12 cellular contexts compared by ENCODE assay signal in the genomic region with DNA sequence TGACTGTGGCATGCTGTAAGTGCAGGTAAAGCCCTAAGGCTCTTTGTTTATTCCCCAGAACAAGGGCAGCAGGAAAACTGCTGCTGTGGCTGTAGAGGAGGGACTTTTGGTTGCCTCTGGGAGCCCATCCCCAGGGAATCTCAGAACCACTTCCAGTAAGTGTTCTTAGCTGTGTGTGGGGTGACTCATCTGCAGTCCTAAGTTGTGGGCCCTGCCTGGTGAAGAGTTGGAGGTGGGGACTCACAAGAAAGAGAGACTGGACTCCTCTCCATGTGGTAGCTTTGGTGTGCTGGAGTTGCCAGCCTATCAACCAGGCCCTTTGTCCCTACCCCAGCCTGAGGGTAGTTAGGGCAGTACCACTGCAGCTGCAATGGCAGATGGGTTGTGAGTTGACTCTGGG. TPM values are rescaled to one million over a fixed set of nuclear protein-coding genes. Genes with fewer than 3 reads are reported as not detected.
DNase-seq lines count a peak whose midpoint lies in the region; ATAC-seq and TF ChIP-seq lines count a peak whose summit lies in the region.
"Had no signal": no experiment of that assay in that cellular context is flagged by ENCODE, and none has a peak within 500 bp of the region (broad histone marks: within the 10 kb centered on the region; RNA-seq: fewer than 3 reads in every experiment).

No MANE protein-coding gene starts in this region.

- H3K4ac ChIP-seq in IMR-90 (ENCODE audit: low read depth, low read length) (peak overlapping the region; percentile 95), mesendoderm (ENCODE audit: low read depth, low read length) (no peak overlapping the region)

- CTCF ChIA-PET in IMR-90 (lab: Yijun Ruan, JAX) = interaction anchor here (1.1 kb wide), 1 partner anchor 9 kb away, joined by 3 read pairs; no protein-coding TSS in a partner anchor

- peak overlapping the region; percentile 94 for H2BK20ac ChIP-seq in IMR-90 (ENCODE audit: low read depth, low read length)

- H3K4me1 ChIP-seq in BLaER1 treated with 17β-estradiol and CSF1 and Interleukin-3, amounts not matched to agents 10 nM and 100 nM = peaks cover 9 to 17% (median 14%) of the 10 kb centered on the region in 10 experiments
- peaks cover 12% of the 10 kb centered on the region for H3K4me1 ChIP-seq in IMR-90 (ENCODE audit: control insufficient read depth, insufficient read depth, low read length)
- no peaks in the 10 kb centered on the region for H3K4me1 ChIP-seq in mesendoderm (ENCODE audit: control insufficient read depth, low read depth, low read length)
- H3K4me1 ChIP-seq in adrenal gland (replicated peaks in 1 of 2) = no peaks in the 10 kb centered on the region

- peak overlapping the region; percentile 91 for H4K91ac ChIP-seq in IMR-90 (ENCODE audit: insufficient read depth, low read depth, low read length)

- H2BK5ac ChIP-seq in IMR-90 (ENCODE audit: low read depth, low read length, poor library complexity, severe bottlenecking) = peak overlapping the region; percentile 73
- H2BK5ac ChIP-seq in mesendoderm (ENCODE audit: low read length) = no peak overlapping the region

- peak overlapping the region; percentile 86; the same call in 1 of the 2 replicates for H2AK5ac ChIP-seq in IMR-90 (ENCODE audit: low read depth, low read length)
- H2AK5ac ChIP-seq in mesendoderm (ENCODE audit: low read length) = no peak overlapping the region

- TF ChIP-seq POLR2A in IMR-90 (IDR thresholded peaks at IDR 0.05; ENCODE audit: low read depth, low read length) = no peak
- no peak for TF ChIP-seq POLR2A in adrenal gland (IDR thresholded peaks at IDR 0.05)

- H4K5ac ChIP-seq in IMR-90 (ENCODE audit: low read depth, low read length) (peak overlapping the region; percentile 95), mesendoderm (ENCODE audit: low read length) (no peak overlapping the region)

- H3K14ac ChIP-seq in IMR-90 (replicated peaks; ENCODE audit: low read depth, low read length) = peak overlapping the region; percentile 91

- dilution Hi-C loops in IMR-90 (cut with HindIII; ENCODE audit: low sequenced_read_pairs, unreplicated experiment) = no loop called here

- H3K18ac ChIP-seq in IMR-90 (ENCODE audit: low read depth, low read length) (peak overlapping the region; percentile 94), mesendoderm (ENCODE audit: low read length) (no peak overlapping the region)

- ATAC-seq in IMR-90 (ENCODE audit: low read depth) (peak; percentile 98), HG03159 (IDR thresholded peaks at IDR 0.05; ENCODE audit: unreplicated experiment) (no peak), left ventricle myocardium superior (no peak)

- H3K36me3 ChIP-seq in BLaER1 treated with 17β-estradiol and CSF1 and Interleukin-3, amounts not matched to agents 10 nM and 100 nM = peaks cover 0 to 9% (median 0%) of the 10 kb centered on the region in 11 experiments; a peak in 4 of 22 replicates
- H3K36me3 ChIP-seq in IMR-90 (ENCODE audit: control insufficient read depth, insufficient read depth, low read length) (no peaks in the 10 kb centered on the region), brain microvascular endothelial cell (replicated peaks) (no peaks in the 10 kb centered on the region), mesendoderm (ENCODE audit: control insufficient read depth, insufficient read depth, low read length) (no peaks in the 10 kb centered on the region), adrenal gland (replicated peaks in 1 of 2) (no peaks in the 10 kb centered on the region)

- H3K23ac ChIP-seq in IMR-90 (ENCODE audit: low read depth, low read length) = peak overlapping the region; percentile 77; the same call in 1 of the 2 replicates
- H3K23ac ChIP-seq in mesendoderm (ENCODE audit: low read length) = no peak overlapping the region

- no peaks in the 10 kb centered on the region for H3K79me2 ChIP-seq in mesendoderm (ENCODE audit: control insufficient read depth, insufficient read depth, low read length)

- H3K9me3 ChIP-seq in BLaER1 treated with 17β-estradiol and CSF1 and Interleukin-3, amounts not matched to agents 10 nM and 100 nM (replicated peaks in 1 of 11) = peaks cover 53 to 72% (median 60%) of the 10 kb centered on the region in 11 experiments
- H3K9me3 ChIP-seq in IMR-90 (ENCODE audit: control insufficient read depth, insufficient read depth, low read length) (peaks cover 13% of the 10 kb centered on the region), adrenal gland (replicated peaks in 1 of 3) (peaks cover 0 to 3% (median 0%) of the 10 kb centered on the region in 3 donors)

- no peaks in the 10 kb centered on the region for H4K20me1 ChIP-seq in BLaER1 treated with 17β-estradiol and CSF1 and Interleukin-3, amounts not matched to agents 10 nM and 100 nM
- H4K20me1 ChIP-seq in IMR-90 (ENCODE audit: insufficient read depth, low read length) = no peaks in the 10 kb centered on the region

- no TSS peak for BruUV-seq in IMR-90 (replicated peaks; lab: Mats Ljungman, UMichigan)

- H2AFZ ChIP-seq in IMR-90 (replicated peaks; ENCODE audit: low read length, poor library complexity) = peak overlapping the region; percentile 82

- H3K9ac ChIP-seq in BLaER1 treated with 17β-estradiol and CSF1 and Interleukin-3, amounts not matched to agents 10 nM and 100 nM = no peak overlapping the region
- H3K9ac ChIP-seq in IMR-90 (ENCODE audit: low read depth, low read length) = peak overlapping the region; percentile 54
- H3K9ac ChIP-seq in mesendoderm (ENCODE audit: low read length) = no peak overlapping the region

- TF ChIP-seq CTCF in IMR-90 (conservative IDR thresholded peaks at IDR 0.05; ENCODE audit: low read depth, low read length) (no peak), brain microvascular endothelial cell (IDR thresholded peaks at IDR 0.05; ENCODE audit: low read depth, low read length, missing control alignments) (no peak), adrenal gland (IDR thresholded peaks at IDR 0.05) (no peak)

- no peaks in the 10 kb centered on the region for H3K27me3 ChIP-seq in BLaER1 treated with 17β-estradiol and CSF1 and Interleukin-3, amounts not matched to agents 10 nM and 100 nM
- H3K27me3 ChIP-seq in IMR-90 (ENCODE audit: control insufficient read depth, insufficient read depth, low read length) (no peaks in the 10 kb centered on the region), brain microvascular endothelial cell (replicated peaks) (no peaks in the 10 kb centered on the region), mesendoderm (ENCODE audit: insufficient read depth, low read length, poor library complexity) (no peaks in the 10 kb centered on the region), adrenal gland (no peaks in the 10 kb centered on the region)

- POLR2A ChIA-PET in IMR-90 (lab: Charles Lee; ENCODE audit: unreplicated experiment) = interaction anchor here (0.6 kb wide), 2 partner anchors 24 to 106 kb away, joined by 3 read pairs; partner anchors contain the start of gene DENND1B

- H3K9me1 ChIP-seq in IMR-90 (ENCODE audit: insufficient read depth, low read length) = peaks cover 12% of the 10 kb centered on the region

- H3K4me3 ChIP-seq in BLaER1 treated with 17β-estradiol and CSF1 and Interleukin-3, amounts not matched to agents 10 nM and 100 nM = peak overlapping the region in 1 of 10 experiments; percentile 20; a peak in 1 of 20 replicates
- no peak overlapping the region for H3K4me3 ChIP-seq in IMR-90 (ENCODE audit: insufficient read depth, low read depth, low read length)
- H3K4me3 ChIP-seq in brain microvascular endothelial cell (ENCODE audit: low read depth, low read length) = no peak overlapping the region
- H3K4me3 ChIP-seq in mesendoderm (ENCODE audit: low read length) = no peak overlapping the region
- H3K4me3 ChIP-seq in adrenal gland = no peak overlapping the region

- H3K27ac ChIP-seq in BLaER1 treated with 17β-estradiol and CSF1 and Interleukin-3, amounts not matched to agents 10 nM and 100 nM = peak overlapping the region in 2 of 11 experiments; percentile 4 to 28; a peak in 1 of 22 replicates
- H3K27ac ChIP-seq in IMR-90 (ENCODE audit: insufficient read depth, low read length) (peak overlapping the region; percentile 67), brain microvascular endothelial cell (no peak overlapping the region), mesendoderm (ENCODE audit: low read depth, low read length) (no peak overlapping the region), adrenal gland (no peak overlapping the region)

- peak overlapping the region; percentile 49 for H2AK9ac ChIP-seq in IMR-90 (replicated peaks; ENCODE audit: low read depth, low read length, poor library complexity)

- H2BK120ac ChIP-seq in IMR-90 (ENCODE audit: low read depth, low read length) (peak overlapping the region; percentile 98), mesendoderm (ENCODE audit: low read depth, low read length) (no peak overlapping the region)

- no peak for TF ChIP-seq RAD21 in IMR-90 (IDR thresholded peaks at IDR 0.05; ENCODE audit: low read length)

- intact Hi-C loops in IMR-90 (cut with micrococcal nuclease) = no loop called here
- intact Hi-C loops in left ventricle myocardium superior (cut with micrococcal nuclease) = no loop called here
- intact Hi-C loops in adrenal gland (cut with DNase I) = no loop called here

- DNase-seq in IMR-90 (peak; percentile 88), brain microvascular endothelial cell (peak; percentile 81), mesendoderm (peak; percentile 68), left ventricle myocardium superior (no peak), DMS79 (lab: John Stamatoyannopoulos, UW) (no peak), adrenal gland (no peak)
- DNase-seq: activated T-cell treated with anti-CD3 and anti-CD28 coated beads, Interleukin-2, amount 50 U/mL, for 1 hour; MM.1S; NCI-H774; stimulated activated CD4-positive, alpha-beta T cell treated with anti-CD3 and anti-CD28 coated beads, Interleukin-2, amount 100 ng/mL, for 24 hours had no signal

- in situ Hi-C loops in IMR-90 (cut with MboI; ENCODE audit: low sequenced_read_pairs) = no loop called here
- in situ Hi-C loops in brain microvascular endothelial cell (cut with HindIII; ENCODE audit: low pct_ligation_motif_present, low sequenced_read_pairs) = no loop called here

- H3K56ac ChIP-seq in IMR-90 (ENCODE audit: extremely low read depth, insufficient read depth, low read length) (peak overlapping the region; percentile 79), mesendoderm (ENCODE audit: low read length) (no peak overlapping the region)

- H3K79me1 ChIP-seq in IMR-90 (ENCODE audit: low read depth in 1 of 2, low read length in 2 of 2) (no peaks in the 10 kb centered on the region), mesendoderm (ENCODE audit: low read length) (no peaks in the 10 kb centered on the region)

- peak overlapping the region; percentile 83; the same call in 2 of the 3 replicates for H2BK15ac ChIP-seq in IMR-90 (ENCODE audit: low read depth, low read length)
- H2BK15ac ChIP-seq in mesendoderm (replicated peaks; ENCODE audit: low read depth) = no peak overlapping the region

- H3K4me2 ChIP-seq in BLaER1 treated with 17β-estradiol and CSF1 and Interleukin-3, amounts not matched to agents 10 nM and 100 nM = peak overlapping the region; percentile 10 to 77 (median 56); a peak in 21 of 22 replicates
- H3K4me2 ChIP-seq in IMR-90 (ENCODE audit: low read depth, low read length) (peak overlapping the region; percentile 44; the same call in 1 of the 2 replicates), mesendoderm (ENCODE audit: low read length) (no peak overlapping the region)

- H4K8ac ChIP-seq in IMR-90 (ENCODE audit: low read depth in 2 of 2, low read length in 2 of 2) (peak overlapping the region; percentile 73 to 86; a peak in 3 of 4 replicates), mesendoderm (ENCODE audit: low read depth, low read length) (no peak overlapping the region)

RNA-seq across cellular contexts. Expression of gene DENND1B, which starts 24.0 kb away (rescaled TPM):
- total RNA-seq in IMR-90 (2012; rRNA removed) = 24.2 and 26.1 TPM in 2 replicates
- 3.6 and 4.0 TPM in 2 replicates for polyA plus RNA-seq in IMR-90 (2012; rRNA removed)
- 0.86 and 1.1 TPM in 2 replicates for polyA plus RNA-seq in IMR-90 (2012; cell fraction: cytosol; rRNA removed)
- 1.2 and 9.7 TPM in 2 replicates for polyA plus RNA-seq in IMR-90 (2012; cell fraction: nucleus; rRNA removed; ENCODE audit: low replicate concordance)
- 1.2 TPM for polyA plus RNA-seq in mesendoderm (2013, experiment 1 of 2)
- polyA plus RNA-seq in mesendoderm (2013, experiment 2 of 2) = 1.2 TPM
- total RNA-seq in left ventricle myocardium superior = 26.1 TPM
- 10 to 100 TPM in 2 of 8 donors, 1 to 10 TPM in 6; 3.7 to 14.3 (median 8.6) TPM for total RNA-seq in adrenal gland
- polyA plus RNA-seq in adrenal gland = 1 to 10 TPM; 1.7 to 4.1 (median 4.1) TPM

Comparison
In these comparisons a context has a peak if more than half of its experiments do, and no peak if none do; other contexts are left out.
1. DNase-seq: peak in IMR-90 (single experiment), brain microvascular endothelial cell (single experiment) and mesendoderm (single experiment); none in left ventricle myocardium superior (single experiment), DMS79 (single experiment) and adrenal gland (0 of 7).